ENCODE assay signal across 1 cellular context in genomic region chr14:50116221-50116956, GRCh38.
TF ChIP-seq lines count a peak whose summit lies in the region.

VCPKMT (minus strand) TSS chr14:50116572; CDS start chr14:50116552, 20 bp downstream.

TF ChIP-seq in K562, 482 proteins besides CTCF, POLR2A, EP300 and RAD21 (continued from another document and continues in another):
- peak; percentile 66; the same call in 1 of the 2 replicates for TF ChIP-seq ETS1 (conservative IDR thresholded peaks at IDR 0.05; ENCODE audit: control insufficient read depth, low read depth, low read length)
- TF ChIP-seq BRD9 (IDR thresholded peaks at IDR 0.05; ENCODE audit: low read depth, partially characterized antibody), result no peak
- no peak for TF ChIP-seq JUN (IDR thresholded peaks at IDR 0.05; ENCODE audit: borderline replicate concordance, low read depth, low read length)
- no peak for TF ChIP-seq JUN (CRISPR knock-in tag; IDR thresholded peaks at IDR 0.05; ENCODE audit: borderline replicate concordance)
- peak; percentile 82 for TF ChIP-seq HCFC1 (IDR thresholded peaks at IDR 0.05; ENCODE audit: low read depth, low read length)
- TF ChIP-seq SREBF2 (CRISPR knock-in tag; IDR thresholded peaks at IDR 0.05), result no peak
- no peak for TF ChIP-seq CHD2 (IDR thresholded peaks at IDR 0.05; ENCODE audit: low read depth, low read length)
- TF ChIP-seq ELK1 (CRISPR knock-in tag; IDR thresholded peaks at IDR 0.05), result no peak
- peak; percentile 93 for TF ChIP-seq CXXC5 (CRISPR knock-in tag; IDR thresholded peaks at IDR 0.05)
- no peak for TF ChIP-seq TAF15 (IDR thresholded peaks at IDR 0.05; ENCODE audit: low read depth, low read length)
- peak; percentile 65 for TF ChIP-seq SOX6 (IDR thresholded peaks at IDR 0.05)
- TF ChIP-seq FOXK1 (CRISPR knock-in tag; IDR thresholded peaks at IDR 0.05; ENCODE audit: borderline replicate concordance), result no peak
- TF ChIP-seq SLC30A9 (CRISPR knock-in tag; IDR thresholded peaks at IDR 0.05), result no peak
- no peak; the same call in none of the 2 replicates for TF ChIP-seq LEF1 (IDR thresholded peaks at IDR 0.05)
- peak; percentile 81 for TF ChIP-seq SUPT5H (IDR thresholded peaks at IDR 0.05)
- no peak for TF ChIP-seq BMI1 (IDR thresholded peaks at IDR 0.05; ENCODE audit: low read length)
- TF ChIP-seq GTF2A2 (tag; IDR thresholded peaks at IDR 0.05), result no peak
- peak; percentile 78 for TF ChIP-seq ETV5 (CRISPR knock-in tag; IDR thresholded peaks at IDR 0.05; ENCODE audit: low read depth)
- no peak for TF ChIP-seq ZFP30 (CRISPR knock-in tag; IDR thresholded peaks at IDR 0.05; ENCODE audit: borderline replicate concordance)
- no peak for TF ChIP-seq ZSCAN29 (IDR thresholded peaks at IDR 0.05)
- TF ChIP-seq ZNF740 (CRISPR knock-in tag; IDR thresholded peaks at IDR 0.05), result no peak
- TF ChIP-seq ZNF740 (tag; IDR thresholded peaks at IDR 0.05), result no peak
- TF ChIP-seq MIER1 (IDR thresholded peaks at IDR 0.05; ENCODE audit: low read depth), result no peak
- no peak for TF ChIP-seq ZNF696 (CRISPR knock-in tag; conservative IDR thresholded peaks at IDR 0.05)
- TF ChIP-seq ESRRA (IDR thresholded peaks at IDR 0.05; ENCODE audit: borderline replicate concordance, low read depth), result no peak
- TF ChIP-seq ZBTB26 (CRISPR knock-in tag; IDR thresholded peaks at IDR 0.05), result no peak
- no peak for TF ChIP-seq PREB (CRISPR knock-in tag; IDR thresholded peaks at IDR 0.05)
- TF ChIP-seq ZBTB34 (CRISPR knock-in tag; IDR thresholded peaks at IDR 0.05), result no peak
- no peak for TF ChIP-seq ATF2 (CRISPR knock-in tag; IDR thresholded peaks at IDR 0.05)
- TF ChIP-seq ZKSCAN3 (CRISPR knock-in tag; IDR thresholded peaks at IDR 0.05), result no peak
- TF ChIP-seq TEAD1 (CRISPR knock-in tag; IDR thresholded peaks at IDR 0.05), result no peak
- TF ChIP-seq HMBOX1 (IDR thresholded peaks at IDR 0.05), result no peak; the same call in 1 of the 2 replicates
- TF ChIP-seq ZNF347 (CRISPR knock-in tag; IDR thresholded peaks at IDR 0.05; ENCODE audit: low read depth), result no peak
- TF ChIP-seq MTA3 (IDR thresholded peaks at IDR 0.05; ENCODE audit: borderline replicate concordance), result peak; percentile 68; the same call in 1 of the 2 replicates
- 0 out of 4 replicates have a peak, but pooled peaks have one; percentile 53 to 65 for TF ChIP-seq FOXK2 (conservative IDR thresholded peaks at IDR 0.05 in 1 of 2, IDR thresholded peaks at IDR 0.05 in 1 of 2; ENCODE audit: low read depth in 2 of 2)
- no peak for TF ChIP-seq RBM14 (IDR thresholded peaks at IDR 0.05; ENCODE audit: borderline replicate concordance, insufficient read depth, low read depth, low read length)
- TF ChIP-seq ZNF518B (CRISPR knock-in tag; IDR thresholded peaks at IDR 0.05), result no peak
- TF ChIP-seq EGR1 (conservative IDR thresholded peaks at IDR 0.05), result peak; percentile 44
- TF ChIP-seq E2F1 (CRISPR knock-in tag; IDR thresholded peaks at IDR 0.05), result peak; percentile 58; the same call in 1 of the 2 replicates
- TF ChIP-seq ARID2 (IDR thresholded peaks at IDR 0.05), result no peak
- no peak for TF ChIP-seq HOXB6 (CRISPR knock-in tag; IDR thresholded peaks at IDR 0.05; ENCODE audit: borderline replicate concordance)
- no peak for TF ChIP-seq KLF10 (CRISPR knock-in tag; IDR thresholded peaks at IDR 0.05)
- TF ChIP-seq TEAD2 (tag; IDR thresholded peaks at IDR 0.05), result no peak
- TF ChIP-seq ATF7 (IDR thresholded peaks at IDR 0.05), result peak; percentile 67
- TF ChIP-seq ZNF707 (CRISPR knock-in tag; conservative IDR thresholded peaks at IDR 0.05), result no peak
- no peak for TF ChIP-seq WHSC1 (IDR thresholded peaks at IDR 0.05; ENCODE audit: low read length)
- no peak for TF ChIP-seq MLX (CRISPR knock-in tag; conservative IDR thresholded peaks at IDR 0.05)
- TF ChIP-seq PHB (CRISPR knock-in tag; IDR thresholded peaks at IDR 0.05), result no peak
- TF ChIP-seq MAZ (CRISPR knock-in tag; conservative IDR thresholded peaks at IDR 0.05 in 1 of 2, IDR thresholded peaks at IDR 0.05 in 1 of 2), result peak; percentile 77 to 81
- 0 out of 2 replicates have a peak, but pooled peaks have one; percentile 24 for TF ChIP-seq ELF4 (CRISPR knock-in tag; IDR thresholded peaks at IDR 0.05)
- no peak for TF ChIP-seq CBX5 (IDR thresholded peaks at IDR 0.05; ENCODE audit: borderline replicate concordance, low read depth)
- no peak for TF ChIP-seq EHMT2 (IDR thresholded peaks at IDR 0.05)
- TF ChIP-seq SRSF3 (IDR thresholded peaks at IDR 0.05; ENCODE audit: insufficient read depth, low read length), result no peak
- TF ChIP-seq ATF1 (CRISPR knock-in tag; IDR thresholded peaks at IDR 0.05), result peak; percentile 84
- TF ChIP-seq ATF1 (tag; IDR thresholded peaks at IDR 0.05), result peak; percentile 98
- no peak for TF ChIP-seq FOXJ3 (CRISPR knock-in tag; IDR thresholded peaks at IDR 0.05)
- TF ChIP-seq GTF2F1 (IDR thresholded peaks at IDR 0.05; ENCODE audit: low read depth, low read length), result no peak
- no peak for TF ChIP-seq HNRNPUL1 (IDR thresholded peaks at IDR 0.05; ENCODE audit: low read length)
- TF ChIP-seq ZNF253 (CRISPR knock-in tag; conservative IDR thresholded peaks at IDR 0.05), result no peak
- no peak for TF ChIP-seq ZSCAN32 (CRISPR knock-in tag; IDR thresholded peaks at IDR 0.05)
- TF ChIP-seq ZNF778 (CRISPR knock-in tag; IDR thresholded peaks at IDR 0.05), result no peak
- TF ChIP-seq ZBTB8A (IDR thresholded peaks at IDR 0.05; ENCODE audit: partially characterized antibody), result no peak
- TF ChIP-seq POLR3A (IDR thresholded peaks at IDR 0.05; ENCODE audit: borderline replicate concordance, extremely low read depth, insufficient read depth, insufficient read length), result no peak
- peak; percentile 99 for TF ChIP-seq CREM (IDR thresholded peaks at IDR 0.05; ENCODE audit: low read depth)
- no peak for TF ChIP-seq ZNF232 (CRISPR knock-in tag; IDR thresholded peaks at IDR 0.05)
